Comparison of ENCODE assay signal across 8 cellular contexts in genomic region chr7:158862985-158863610, GRCh38. TPM values are rescaled to one million over a fixed set of nuclear protein-coding genes. Genes with fewer than 3 reads are reported as not detected.
DNase-seq lines count a peak whose midpoint lies in the region; ATAC-seq and TF ChIP-seq lines count a peak whose summit lies in the region.
"Not testable (repeated sequence)": the region's sequence is repeated elsewhere in the genome, so short reads cannot be mapped to it uniquely, and the experiment has no call there.

No MANE protein-coding gene starts in this region.

- peak overlapping the region; percentile 78 for H3K4me3 Mint-ChIP-seq in activated CD8-positive, alpha-beta T cell treated with anti-CD3 and anti-CD28 coated beads, Interleukin-2, amount 10 ng/mL, durations not matched to agents 7 days and 5 days
- H3K4me3 Mint-ChIP-seq in endodermal cell, result peak overlapping the region; percentile 65

- H3K27me3 ChIP-seq in BLaER1; endodermal cell (ENCODE audit: control insufficient read depth, insufficient read depth, low read length, poor library complexity, severe bottlenecking); right lobe of liver: not testable (repeated sequence)

- not testable (repeated sequence) for H3K27me3 Mint-ChIP-seq in activated CD8-positive, alpha-beta T cell treated with anti-CD3 and anti-CD28 coated beads, Interleukin-2, amount 10 ng/mL, durations not matched to agents 7 days and 5 days (ENCODE audit: low read depth); endodermal cell (ENCODE audit: insufficient read depth)

- H3K9me3 ChIP-seq in BLaER1; endodermal cell (ENCODE audit: control insufficient read depth, low read length); right lobe of liver: not testable (repeated sequence)

- peaks cover 64% of the 10 kb centered on the region for H3K4me1 Mint-ChIP-seq in activated CD8-positive, alpha-beta T cell treated with anti-CD3 and anti-CD28 coated beads, Interleukin-2, amount 10 ng/mL, durations not matched to agents 7 days and 5 days (ENCODE audit: low read depth)
- peaks cover 24% of the 10 kb centered on the region for H3K4me1 Mint-ChIP-seq in endodermal cell

- peaks cover 73% of the 10 kb centered on the region for H3K4me1 ChIP-seq in BLaER1
- H3K4me1 ChIP-seq in endodermal cell (ENCODE audit: control insufficient read depth, insufficient read depth, low read length), result not testable (repeated sequence)
- H3K4me1 ChIP-seq in right lobe of liver, result peaks cover 0 to 13% (median 5%) of the 10 kb centered on the region in 4 donors

- not testable (repeated sequence) for H3K36me3 ChIP-seq in BLaER1; endodermal cell (ENCODE audit: control insufficient read depth, insufficient read depth, low read length); right lobe of liver

- H3K9me3 Mint-ChIP-seq in activated CD8-positive, alpha-beta T cell treated with anti-CD3 and anti-CD28 coated beads, Interleukin-2, amount 10 ng/mL, durations not matched to agents 7 days and 5 days (ENCODE audit: insufficient read depth); endodermal cell: not testable (repeated sequence)

- intact Hi-C loops in right lobe of liver (cut with DNase I), result not testable (repeated sequence)

- DNase-seq in NCI-H226 (peak; percentile 25), endodermal cell (peak; percentile 76)
- peak; percentile 63 for DNase-seq in activated CD8-positive, alpha-beta T cell treated with anti-CD3 and anti-CD28 coated beads, Interleukin-2, amount 10 ng/mL, durations not matched to agents 7 days and 5 days
- DNase-seq in right lobe of liver, result not testable (repeated sequence)
- DNase-seq in stimulated activated CD4-positive, alpha-beta T cell treated with anti-CD3 and anti-CD28 coated beads, Interleukin-15, amount 100 ng/mL, for 48 hours (ENCODE audit: low read depth in 2 of 2), result peak; percentile 43 to 48

- not testable (repeated sequence) for H3K27ac ChIP-seq in BLaER1; endodermal cell (ENCODE audit: low read depth, low read length)
- peak overlapping the region; percentile 37 to 78 (median 40) for H3K27ac ChIP-seq in right lobe of liver

- peaks cover 18% of the 10 kb centered on the region for H3K36me3 Mint-ChIP-seq in activated CD8-positive, alpha-beta T cell treated with anti-CD3 and anti-CD28 coated beads, Interleukin-2, amount 10 ng/mL, durations not matched to agents 7 days and 5 days (ENCODE audit: low read depth)
- H3K36me3 Mint-ChIP-seq in endodermal cell (ENCODE audit: low read depth), result peaks cover 15% of the 10 kb centered on the region

- H3K4me3 ChIP-seq in BLaER1, result peak overlapping the region; percentile 64; the same call in 1 of the 2 replicates
- H3K4me3 ChIP-seq in endodermal cell (ENCODE audit: low read length), result peak overlapping the region; percentile 78
- H3K4me3 ChIP-seq in right lobe of liver, result peak overlapping the region; percentile 25 to 46 (median 44)

- H3K9ac ChIP-seq in BLaER1, result not testable (repeated sequence)
- H3K9ac ChIP-seq in endodermal cell (ENCODE audit: extremely low read depth, low read length, poor library complexity, severe bottlenecking), result peak overlapping the region; percentile 75

- WGBS in endodermal cell (ENCODE audit: insufficient coverage in 1 of 2, insufficient read length in 1 of 2), 2 experiments, result 65 to 93% methylated on average over 8 to 13 of the region's 13 CpGs
- 45% methylated on average over 4 of the region's 13 CpGs for WGBS in right lobe of liver (ENCODE audit: insufficient coverage, low coverage, low lambda C conversion rate, missing lambda C conversion rate)

- POLR2A ChIA-PET in activated CD8-positive, alpha-beta T cell treated with anti-CD3 and anti-CD28 coated beads, Interleukin-2, amount 10 ng/mL, durations not matched to agents 7 days and 5 days (lab: Charles Lee), result interaction anchor here (0.6 to 2.1 kb wide), 11 partner anchors 9 to 345 kb away, joined by 3 to 15 read pairs (median 4); partner anchors contain the start of genes ESYT2 and NCAPG2

- peak overlapping the region; percentile 43 for H3K4me2 ChIP-seq in BLaER1

- peak; percentile 57 for ATAC-seq in GM19372 (IDR thresholded peaks at IDR 0.05; ENCODE audit: low read depth, unreplicated experiment)
- ATAC-seq in HG03066 (IDR thresholded peaks at IDR 0.05; ENCODE audit: low read depth, unreplicated experiment), result peak; percentile 48
- peak; percentile 61 for ATAC-seq in activated CD8-positive, alpha-beta T cell treated with anti-CD3 and anti-CD28 coated beads, Interleukin-2, amount 10 ng/mL, durations not matched to agents 7 days and 5 days
- peak in 1 of 4 donors; percentile 16 for ATAC-seq in right lobe of liver

- TF ChIP-seq POLR2A in right lobe of liver (IDR thresholded peaks at IDR 0.05), result not testable (repeated sequence)

- peak overlapping the region; percentile 91 for H3K27ac Mint-ChIP-seq in activated CD8-positive, alpha-beta T cell treated with anti-CD3 and anti-CD28 coated beads, Interleukin-2, amount 10 ng/mL, durations not matched to agents 7 days and 5 days
- peak overlapping the region; percentile 81 for H3K27ac Mint-ChIP-seq in endodermal cell

- CTCF ChIA-PET in activated CD8-positive, alpha-beta T cell treated with anti-CD3 and anti-CD28 coated beads, Interleukin-2, amount 10 ng/mL, durations not matched to agents 7 days and 5 days (lab: Charles Lee), result interaction anchor here (0.8 to 2.0 kb wide), 10 partner anchors 9 to 114 kb away, joined by 3 to 13 read pairs (median 4); partner anchors contain the start of gene ESYT2

- not testable (repeated sequence) for H4K20me1 ChIP-seq in BLaER1

- not testable (repeated sequence) for TF ChIP-seq CTCF in endodermal cell (conservative IDR thresholded peaks at IDR 0.05); right lobe of liver (IDR thresholded peaks at IDR 0.05)

RNA-seq across cellular contexts. Expression of gene DYNC2I1, which starts 6.7 kb away (rescaled TPM):
- 10 to 100 TPM; 17.4 to 18.9 TPM for total RNA-seq in activated CD8-positive, alpha-beta T cell treated with anti-CD3 and anti-CD28 coated beads, Interleukin-2, amount 10 ng/mL, durations not matched to agents 7 days and 5 days
- 10 to 100 TPM; 18.5 to 24.2 TPM for total RNA-seq in endodermal cell
- polyA plus RNA-seq in endodermal cell (2013, experiment 1 of 2), result 16.4 TPM
- polyA plus RNA-seq in endodermal cell (2013, experiment 2 of 2), result 14.0 TPM
- 1 to 10 TPM; 3.5 to 6.6 (median 4.6) TPM for total RNA-seq in right lobe of liver

RNA-seq across cellular contexts. Expression of gene ESYT2, which starts 33.8 kb away (rescaled TPM):
- 10 to 100 TPM; 85.0 to 85.9 TPM for total RNA-seq in activated CD8-positive, alpha-beta T cell treated with anti-CD3 and anti-CD28 coated beads, Interleukin-2, amount 10 ng/mL, durations not matched to agents 7 days and 5 days
- total RNA-seq in endodermal cell (10 to 100 TPM; 30.7 to 36.9 TPM), right lobe of liver (10 to 100 TPM; 19.7 to 28.7 (median 24.2) TPM)
- 25.1 TPM for polyA plus RNA-seq in endodermal cell (2013, experiment 1 of 2)
- polyA plus RNA-seq in endodermal cell (2013, experiment 2 of 2), result 23.1 TPM
